ENCODE assay signal across 8 cellular contexts in genomic region chr6:107712523-107713213, GRCh38.
DNase-seq lines count a peak whose midpoint lies in the region; ATAC-seq and TF ChIP-seq lines count a peak whose summit lies in the region.

No MANE protein-coding gene starts in this region.

- H3K27ac ChIP-seq in PC-9 (no peak overlapping the region), epithelial cell of prostate (peak overlapping the region; percentile 13)

- H3K4me3 ChIP-seq in PC-9 (no peak overlapping the region), skeletal muscle cell (ENCODE audit: low read depth, low read length) (peak overlapping the region; percentile 10), MG63 (no peak overlapping the region; the same call in 1 of the 2 replicates)

- peak; percentile 11 for DNase-seq in NCI-H2107 treated with DMSO at 0.1 percent for 48 hours (lab: John Stamatoyannopoulos, UW; ENCODE audit: unreplicated experiment)
- no peak for DNase-seq in NCI-H2107 (lab: John Stamatoyannopoulos, UW)
- peak in 1 of 2 experiments; percentile 49 for DNase-seq in PC-9
- DNase-seq in epithelial cell of prostate (ENCODE audit: low read depth, low spot score), result peak; percentile 85
- peak; percentile 36 for DNase-seq in skeletal muscle cell (ENCODE audit: low read depth)
- no peak for DNase-seq in MG63

- H3K9me3 ChIP-seq in PC-9 (ENCODE audit: insufficient read depth, low read depth), result no peaks in the 10 kb centered on the region
- H3K9me3 ChIP-seq in MG63, result no peaks in the 10 kb centered on the region

- H3K27me3 ChIP-seq in PC-9 (ENCODE audit: insufficient read depth, low read depth), result peaks cover 28% of the 10 kb centered on the region
- peaks cover 2% of the 10 kb centered on the region; the same call in 1 of the 2 replicates for H3K27me3 ChIP-seq in MG63

- BruUV-seq in PC-9 (replicated peaks; lab: Mats Ljungman, UMichigan), result no TSS peak

- no peaks in the 10 kb centered on the region for H3F3A ChIP-seq in PC-9 (ENCODE audit: insufficient read depth, low read depth)

- H2AFZ ChIP-seq in PC-9, result no peak overlapping the region

- H3K79me2 ChIP-seq in PC-9 (ENCODE audit: low read depth), result no peaks in the 10 kb centered on the region

- no peaks in the 10 kb centered on the region for H3K4me1 ChIP-seq in PC-9 (replicated peaks; ENCODE audit: insufficient read depth)

- peak overlapping the region; percentile 49 for H3K4me2 ChIP-seq in PC-9

- TF ChIP-seq CTCF in PC-9 (conservative IDR thresholded peaks at IDR 0.05), result no peak

- CTCF ChIA-PET in PC-9 (lab: Charles Lee), result no interaction called here

- POLR2A ChIA-PET in PC-9 (lab: Charles Lee; ENCODE audit: unreplicated experiment), result no interaction called here

- H3K9me2 ChIP-seq in PC-9 (ENCODE audit: insufficient read depth), result 0 out of 2 replicates have a peak, but pooled peaks cover 5% of the 10 kb centered on the region

- intact Hi-C loops in PC-9 (cut with micrococcal nuclease; ENCODE audit: unreplicated experiment), result no loop called here

- H3K36me3 ChIP-seq in PC-9 (ENCODE audit: low read depth) (no peaks in the 10 kb centered on the region), MG63 (no peaks in the 10 kb centered on the region)

- H4K20me1 ChIP-seq in PC-9 (ENCODE audit: insufficient read depth), result no peaks in the 10 kb centered on the region

- ATAC-seq in HG03521 (IDR thresholded peaks at IDR 0.05; ENCODE audit: unreplicated experiment) (no peak), GM21576 (IDR thresholded peaks at IDR 0.05; ENCODE audit: unreplicated experiment) (no peak)

Comparison
In these comparisons a context has a peak if more than half of its experiments do, and no peak if none do; other contexts are left out.
1. DNase-seq: peak in NCI-H2107 treated with DMSO at 0.1 percent for 48 hours (single experiment), epithelial cell of prostate (single experiment) and skeletal muscle cell (single experiment); none in NCI-H2107 (single experiment) and MG63 (single experiment).